1 cellular context compared by ENCODE assay signal in the genomic region with DNA sequence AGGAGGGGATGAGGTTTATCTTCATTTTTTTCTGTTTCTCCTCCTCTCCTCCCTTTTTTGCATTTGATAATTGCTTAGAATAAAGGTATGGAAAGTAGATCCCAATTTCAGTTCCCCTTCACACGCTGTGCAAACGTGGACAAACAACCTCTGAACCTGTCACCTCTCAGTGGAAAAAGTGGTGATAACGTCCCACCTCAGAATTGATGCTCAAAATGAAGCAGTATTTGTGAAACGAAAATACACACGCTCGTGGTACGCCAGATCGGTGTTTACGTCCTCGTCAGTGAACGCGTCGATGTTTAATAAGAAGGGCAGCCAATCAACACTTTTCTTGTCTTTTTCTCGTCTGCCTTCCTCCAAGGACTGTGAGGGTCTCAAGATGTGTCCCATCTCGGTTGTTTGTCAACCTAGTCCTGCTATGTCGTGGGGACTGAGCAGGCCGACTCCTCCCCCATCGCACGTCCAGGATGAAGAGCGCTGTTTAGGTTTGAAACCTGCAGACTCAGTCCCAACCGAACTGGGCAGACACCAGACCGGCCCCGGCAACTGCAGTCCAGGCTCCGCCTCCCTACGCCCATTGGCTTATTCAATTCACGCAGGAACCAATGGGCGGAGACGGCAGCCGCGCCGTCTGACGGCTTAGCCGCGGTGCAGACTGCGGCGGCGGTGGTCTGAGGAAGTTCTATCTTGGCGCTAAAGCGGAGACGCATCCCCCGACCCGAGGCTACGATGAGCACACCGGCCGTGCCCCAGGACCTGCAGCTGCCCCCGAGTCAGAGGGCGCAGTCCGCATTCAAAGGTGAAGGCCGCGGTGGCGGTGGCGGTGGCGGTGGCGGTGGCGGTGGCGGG.
TF ChIP-seq lines count a peak whose summit lies in the region.

TSS of gene CKAP2 (plus strand) at position 654 of the 852 bp plus-strand sequence. CDS start at position 733, 79 bp downstream.

TF ChIP-seq in K562, 482 proteins besides CTCF, POLR2A, EP300 and RAD21 (continued from another document and continues in another):
- TF ChIP-seq MTA3 (IDR thresholded peaks at IDR 0.05; ENCODE audit: borderline replicate concordance): no peak
- TF ChIP-seq GTF3C2 (IDR thresholded peaks at IDR 0.05; ENCODE audit: borderline replicate concordance, extremely low read depth, insufficient read length): no peak
- TF ChIP-seq STAT5A (IDR thresholded peaks at IDR 0.05; ENCODE audit: borderline replicate concordance, low read length): no peak
- no peak for TF ChIP-seq ZNF277 (CRISPR knock-in tag; IDR thresholded peaks at IDR 0.05; ENCODE audit: borderline replicate concordance)
- TF ChIP-seq TCFL5 (CRISPR knock-in tag; conservative IDR thresholded peaks at IDR 0.05): no peak
- peak; percentile 49; the same call in 1 of the 2 replicates for TF ChIP-seq MYC (IDR thresholded peaks at IDR 0.05; ENCODE audit: low read depth, low read length)
- no peak for TF ChIP-seq MYC (CRISPR knock-in tag; IDR thresholded peaks at IDR 0.05; ENCODE audit: borderline replicate concordance, low read depth)
- TF ChIP-seq TBL1XR1 (IDR thresholded peaks at IDR 0.05; ENCODE audit: low read length in 2 of 2): no peak
- TF ChIP-seq ZNF785 (CRISPR knock-in tag; IDR thresholded peaks at IDR 0.05): no peak
- peak in 1 of 2 experiments; percentile 37; a peak in 1 of 3 replicates for TF ChIP-seq CBX3 (IDR thresholded peaks at IDR 0.05; ENCODE audit: borderline replicate concordance in 1 of 2, low read length in 2 of 2)
- TF ChIP-seq PHF8 (IDR thresholded peaks at IDR 0.05; ENCODE audit: borderline replicate concordance, low read length): peak; percentile 95
- TF ChIP-seq MAFK (IDR thresholded peaks at IDR 0.05; ENCODE audit: low read length): 0 out of 2 replicates have a peak, but pooled peaks have one; percentile 53
- TF ChIP-seq SPI1 (IDR thresholded peaks at IDR 0.05; ENCODE audit: borderline replicate concordance, low read depth, low read length): no peak
- peak; percentile 28; the same call in 1 of the 2 replicates for TF ChIP-seq FOSL1 (tag; conservative IDR thresholded peaks at IDR 0.05)
- TF ChIP-seq NCOA1 (IDR thresholded peaks at IDR 0.05; ENCODE audit: low read depth): no peak
- TF ChIP-seq, protein P1, sequence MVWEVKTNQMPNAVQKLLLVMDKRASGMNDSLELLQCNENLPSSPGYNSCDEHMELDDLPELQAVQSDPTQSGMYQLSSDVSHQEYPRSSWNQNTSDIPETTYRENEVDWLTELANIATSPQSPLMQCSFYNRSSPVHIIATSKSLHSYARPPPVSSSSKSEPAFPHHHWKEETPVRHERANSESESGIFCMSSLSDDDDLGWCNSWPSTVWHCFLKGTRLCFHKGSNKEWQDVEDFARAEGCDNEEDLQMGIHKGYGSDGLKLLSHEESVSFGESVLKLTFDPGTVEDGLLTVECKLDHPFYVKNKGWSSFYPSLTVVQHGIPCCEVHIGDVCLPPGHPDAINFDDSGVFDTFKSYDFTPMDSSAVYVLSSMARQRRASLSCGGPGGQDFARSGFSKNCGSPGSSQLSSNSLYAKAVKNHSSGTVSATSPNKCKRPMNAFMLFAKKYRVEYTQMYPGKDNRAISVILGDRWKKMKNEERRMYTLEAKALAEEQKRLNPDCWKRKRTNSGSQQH (CRISPR knock-in tag; IDR thresholded peaks at IDR 0.05): no peak
- TF ChIP-seq, protein P2, sequence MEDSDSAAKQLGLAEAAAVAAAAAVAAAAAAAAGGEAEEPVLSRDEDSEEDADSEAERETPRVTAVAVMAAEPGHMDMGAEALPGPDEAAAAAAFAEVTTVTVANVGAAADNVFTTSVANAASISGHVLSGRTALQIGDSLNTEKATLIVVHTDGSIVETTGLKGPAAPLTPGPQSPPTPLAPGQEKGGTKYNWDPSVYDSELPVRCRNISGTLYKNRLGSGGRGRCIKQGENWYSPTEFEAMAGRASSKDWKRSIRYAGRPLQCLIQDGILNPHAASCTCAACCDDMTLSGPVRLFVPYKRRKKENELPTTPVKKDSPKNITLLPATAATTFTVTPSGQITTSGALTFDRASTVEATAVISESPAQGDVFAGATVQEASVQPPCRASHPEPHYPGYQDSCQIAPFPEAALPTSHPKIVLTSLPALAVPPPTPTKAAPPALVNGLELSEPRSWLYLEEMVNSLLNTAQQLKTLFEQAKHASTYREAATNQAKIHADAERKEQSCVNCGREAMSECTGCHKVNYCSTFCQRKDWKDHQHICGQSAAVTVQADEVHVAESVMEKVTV (CRISPR knock-in tag; IDR thresholded peaks at IDR 0.05): no peak
- TF ChIP-seq, protein P3, sequence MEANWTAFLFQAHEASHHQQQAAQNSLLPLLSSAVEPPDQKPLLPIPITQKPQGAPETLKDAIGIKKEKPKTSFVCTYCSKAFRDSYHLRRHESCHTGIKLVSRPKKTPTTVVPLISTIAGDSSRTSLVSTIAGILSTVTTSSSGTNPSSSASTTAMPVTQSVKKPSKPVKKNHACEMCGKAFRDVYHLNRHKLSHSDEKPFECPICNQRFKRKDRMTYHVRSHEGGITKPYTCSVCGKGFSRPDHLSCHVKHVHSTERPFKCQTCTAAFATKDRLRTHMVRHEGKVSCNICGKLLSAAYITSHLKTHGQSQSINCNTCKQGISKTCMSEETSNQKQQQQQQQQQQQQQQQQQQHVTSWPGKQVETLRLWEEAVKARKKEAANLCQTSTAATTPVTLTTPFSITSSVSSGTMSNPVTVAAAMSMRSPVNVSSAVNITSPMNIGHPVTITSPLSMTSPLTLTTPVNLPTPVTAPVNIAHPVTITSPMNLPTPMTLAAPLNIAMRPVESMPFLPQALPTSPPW (CRISPR knock-in tag; IDR thresholded peaks at IDR 0.05): no peak
- TF ChIP-seq ZNF764 (CRISPR knock-in tag; IDR thresholded peaks at IDR 0.05; ENCODE audit: low read depth): no peak
- no peak for TF ChIP-seq ZBTB17 (CRISPR knock-in tag; IDR thresholded peaks at IDR 0.05)
- no peak for TF ChIP-seq ETV5 (CRISPR knock-in tag; IDR thresholded peaks at IDR 0.05; ENCODE audit: low read depth)
- TF ChIP-seq, protein P4, sequence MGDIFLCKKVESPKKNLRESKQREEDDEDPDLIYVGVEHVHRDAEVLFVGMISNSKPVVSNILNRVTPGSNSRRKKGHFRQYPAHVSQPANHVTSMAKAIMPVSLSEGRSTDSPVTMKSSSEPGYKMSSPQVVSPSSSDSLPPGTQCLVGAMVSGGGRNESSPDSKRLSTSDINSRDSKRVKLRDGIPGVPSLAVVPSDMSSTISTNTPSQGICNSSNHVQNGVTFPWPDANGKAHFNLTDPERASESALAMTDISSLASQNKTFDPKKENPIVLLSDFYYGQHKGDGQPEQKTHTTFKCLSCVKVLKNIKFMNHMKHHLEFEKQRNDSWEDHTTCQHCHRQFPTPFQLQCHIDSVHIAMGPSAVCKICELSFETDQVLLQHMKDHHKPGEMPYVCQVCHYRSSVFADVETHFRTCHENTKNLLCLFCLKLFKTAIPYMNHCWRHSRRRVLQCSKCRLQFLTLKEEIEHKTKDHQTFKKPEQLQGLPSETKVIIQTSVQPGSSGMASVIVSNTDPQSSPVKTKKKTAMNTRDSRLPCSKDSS (IDR thresholded peaks at IDR 0.05; ENCODE audit: low read depth, partially characterized antibody): no peak
- TF ChIP-seq CGGBP1 (CRISPR knock-in tag; IDR thresholded peaks at IDR 0.05): peak; percentile 87; the same call in 1 of the 2 replicates
- no peak for TF ChIP-seq ARID2 (IDR thresholded peaks at IDR 0.05)
- 0 out of 2 replicates have a peak, but pooled peaks have one; percentile 13 for TF ChIP-seq JUND (IDR thresholded peaks at IDR 0.05; ENCODE audit: borderline replicate concordance, low read depth, low read length)
- no peak for TF ChIP-seq JUND (tag; IDR thresholded peaks at IDR 0.05; ENCODE audit: borderline replicate concordance, low read depth, low read length)
- TF ChIP-seq ZNF395 (CRISPR knock-in tag; IDR thresholded peaks at IDR 0.05): no peak
- no peak for TF ChIP-seq ZNF695 (CRISPR knock-in tag; IDR thresholded peaks at IDR 0.05)
- no peak for TF ChIP-seq SRF (CRISPR knock-in tag; IDR thresholded peaks at IDR 0.05)
- TF ChIP-seq TCF3 (CRISPR knock-in tag; IDR thresholded peaks at IDR 0.05): no peak
- TF ChIP-seq MLLT1 (IDR thresholded peaks at IDR 0.05): no peak
- peak; percentile 66 for TF ChIP-seq L3MBTL2 (IDR thresholded peaks at IDR 0.05)
- TF ChIP-seq ZNF561 (CRISPR knock-in tag; conservative IDR thresholded peaks at IDR 0.05): no peak
- no peak for TF ChIP-seq NR0B1 (IDR thresholded peaks at IDR 0.05; ENCODE audit: partially characterized antibody)
- TF ChIP-seq USF1 (CRISPR knock-in tag; IDR thresholded peaks at IDR 0.05): no peak
- no peak for TF ChIP-seq ZNF224 (CRISPR knock-in tag; IDR thresholded peaks at IDR 0.05)
- TF ChIP-seq, protein P5, sequence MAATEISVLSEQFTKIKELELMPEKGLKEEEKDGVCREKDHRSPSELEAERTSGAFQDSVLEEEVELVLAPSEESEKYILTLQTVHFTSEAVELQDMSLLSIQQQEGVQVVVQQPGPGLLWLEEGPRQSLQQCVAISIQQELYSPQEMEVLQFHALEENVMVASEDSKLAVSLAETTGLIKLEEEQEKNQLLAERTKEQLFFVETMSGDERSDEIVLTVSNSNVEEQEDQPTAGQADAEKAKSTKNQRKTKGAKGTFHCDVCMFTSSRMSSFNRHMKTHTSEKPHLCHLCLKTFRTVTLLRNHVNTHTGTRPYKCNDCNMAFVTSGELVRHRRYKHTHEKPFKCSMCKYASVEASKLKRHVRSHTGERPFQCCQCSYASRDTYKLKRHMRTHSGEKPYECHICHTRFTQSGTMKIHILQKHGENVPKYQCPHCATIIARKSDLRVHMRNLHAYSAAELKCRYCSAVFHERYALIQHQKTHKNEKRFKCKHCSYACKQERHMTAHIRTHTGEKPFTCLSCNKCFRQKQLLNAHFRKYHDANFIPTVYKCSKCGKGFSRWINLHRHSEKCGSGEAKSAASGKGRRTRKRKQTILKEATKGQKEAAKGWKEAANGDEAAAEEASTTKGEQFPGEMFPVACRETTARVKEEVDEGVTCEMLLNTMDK (IDR thresholded peaks at IDR 0.05; ENCODE audit: borderline replicate concordance, insufficient read depth, low read depth, low read length, poor library complexity, severe bottlenecking): no peak
